Comparison of ENCODE assay signal across 24 cellular contexts in the genomic region with DNA sequence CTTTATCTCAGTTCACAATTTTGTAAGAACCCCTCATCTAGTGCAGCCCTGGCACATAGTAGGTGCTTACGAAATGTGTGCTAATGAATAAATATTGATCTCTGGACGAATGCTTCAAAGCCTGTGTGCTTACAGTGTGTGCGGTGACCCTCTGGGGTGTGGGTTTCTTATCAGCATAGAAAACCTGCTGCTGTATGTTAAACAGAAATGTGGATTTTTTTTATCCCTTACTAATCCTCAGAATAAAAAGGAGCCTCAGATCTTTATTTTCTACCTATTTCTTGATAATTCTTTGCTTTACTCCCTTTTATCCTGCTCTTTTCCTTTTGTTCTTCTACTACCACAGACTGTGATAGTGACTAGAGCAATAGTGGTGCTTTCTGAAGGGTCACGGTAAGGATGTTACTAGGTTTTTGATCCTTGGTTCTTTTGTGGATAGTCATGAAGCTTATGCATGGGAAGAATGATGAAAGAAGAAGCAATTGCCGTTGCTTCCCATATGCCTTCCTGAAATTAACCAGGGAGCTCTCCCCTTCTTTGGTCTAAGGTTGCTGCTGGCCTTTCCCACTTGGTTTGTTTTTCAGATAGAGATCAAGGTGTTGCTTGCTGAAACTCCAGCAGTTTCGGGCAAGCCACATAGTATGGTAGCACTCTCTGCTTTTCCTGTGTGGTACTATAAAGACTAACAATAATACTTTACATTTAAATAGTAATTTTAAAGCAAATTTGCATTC. TPM values are rescaled to one million over a fixed set of nuclear protein-coding genes. Genes with fewer than 3 reads are reported as not detected.
"Had no signal": no experiment of that assay in that cellular context is flagged by ENCODE, and none has a peak within 500 bp of the region (broad histone marks: within the 10 kb centered on the region; RNA-seq: fewer than 3 reads in every experiment).

No MANE protein-coding gene starts in this region.

- H3K4me3 ChIP-seq: esophagus squamous epithelium, lung, sigmoid colon, skin epidermis, stomach, thoracic aorta, transverse colon had no signal

- ATAC-seq: effector memory CD8-positive, alpha-beta T cell; foreskin keratinocyte; left colon; left ventricle myocardium superior; naive thymus-derived CD8-positive, alpha-beta T cell had no signal

- H3K27me3 ChIP-seq: esophagus squamous epithelium, neutrophil, sigmoid colon, stomach, transverse colon had no signal

- H3K27ac Mint-ChIP-seq: dendritic cell treated with granulocyte-macrophage colony-stimulating factor and Interleukin-4, amounts not matched to agents 40 ng/mL and 50 ng/mL, for 4 days; effector memory CD8-positive, alpha-beta T cell had no signal

- H3K36me3 ChIP-seq: esophagus squamous epithelium, neutrophil, sigmoid colon, stomach, thoracic aorta, transverse colon had no signal

- H3K4me1 ChIP-seq: esophagus squamous epithelium, foreskin keratinocyte, sigmoid colon, stomach, transverse colon had no signal

- H3K9me3 Mint-ChIP-seq: dendritic cell treated with granulocyte-macrophage colony-stimulating factor and Interleukin-4, amounts not matched to agents 40 ng/mL and 50 ng/mL, for 4 days; effector memory CD8-positive, alpha-beta T cell; naive thymus-derived CD8-positive, alpha-beta T cell had no signal

- H3K9me3 ChIP-seq: esophagus squamous epithelium, neutrophil, sigmoid colon, stomach, thoracic aorta, transverse colon had no signal

- H3K4me3 Mint-ChIP-seq: dendritic cell treated with granulocyte-macrophage colony-stimulating factor and Interleukin-4, amounts not matched to agents 40 ng/mL and 50 ng/mL, for 4 days; effector memory CD8-positive, alpha-beta T cell; naive thymus-derived CD8-positive, alpha-beta T cell had no signal

- H3K27ac ChIP-seq: epithelial cell of prostate, esophagus squamous epithelium, foreskin keratinocyte, neutrophil, sigmoid colon, skin epidermis, stomach, thoracic aorta, transverse colon had no signal

- H3K4me1 Mint-ChIP-seq: naive thymus-derived CD8-positive, alpha-beta T cell had no signal

- DNase-seq: effector memory CD8-positive, alpha-beta T cell; esophagus squamous epithelium; foreskin keratinocyte; head of caudate nucleus; hippocampal formation; left colon; left ventricle myocardium superior; mesenchymal stem cell; naive thymus-derived CD8-positive, alpha-beta T cell; posterior cingulate gyrus; sigmoid colon; stimulated activated naive CD4-positive, alpha-beta T cell; stomach; substantia nigra; transverse colon had no signal

- H3K36me3 Mint-ChIP-seq: naive thymus-derived CD8-positive, alpha-beta T cell had no signal

RNA-seq across cellular contexts. Expression of a gene that starts 44.7 kb away (rescaled TPM):
- total RNA-seq: foreskin keratinocyte; left colon; left ventricle myocardium superior; mononuclear cell; naive thymus-derived CD8-positive, alpha-beta T cell; osteoblast; pulmonary artery endothelial cell; sigmoid colon; stomach; thoracic aorta; transverse colon had no signal
